8 cellular contexts compared by ENCODE assay signal in genomic region chr1:151512801-151513625, GRCh38. TPM values are rescaled to one million over a fixed set of nuclear protein-coding genes. Genes with fewer than 3 reads are reported as not detected.
DNase-seq lines count a peak whose midpoint lies in the region; ATAC-seq and TF ChIP-seq lines count a peak whose summit lies in the region.

No MANE protein-coding gene starts in this region.

- TF ChIP-seq CTCF in heart right ventricle (IDR thresholded peaks at IDR 0.05), result no peak
- TF ChIP-seq CTCF in GM20000 (IDR thresholded peaks at IDR 0.05; ENCODE audit: extremely low read depth, missing control alignments), result no peak

- H3K4me3 ChIP-seq in heart right ventricle, result no peak overlapping the region

- no peaks in the 10 kb centered on the region for H3K9me3 ChIP-seq in heart right ventricle

- peak; percentile 78 for DNase-seq in SIG-M5 treated with dmso at 0.1 percent for 504 hours (lab: John Stamatoyannopoulos, UW; ENCODE audit: unreplicated experiment)
- DNase-seq in SIG-M5 (lab: John Stamatoyannopoulos, UW), result no peak
- DNase-seq in SKM-1 treated with dmso at 0.1 percent for 144 hours (lab: John Stamatoyannopoulos, UW; ENCODE audit: unreplicated experiment), result peak; percentile 43
- DNase-seq in iPS-NIHi11 (ENCODE audit: low spot score), result peak; percentile 66
- DNase-seq in stimulated activated effector memory CD8-positive, alpha-beta T cell treated with anti-CD3 and anti-CD28 coated beads, Interleukin-12 subunit alpha, Interleukin-12 subunit beta, amount 100 ng/mL, for 72 hours (ENCODE audit: low spot score in 2 of 2), result no peak
- no peak for DNase-seq in heart right ventricle
- DNase-seq in GM20000 (ENCODE audit: low spot score), result no peak

- no peak overlapping the region for H3K27ac Mint-ChIP-seq in stimulated activated effector memory CD8-positive, alpha-beta T cell treated with anti-CD3 and anti-CD28 coated beads, Interleukin-12 subunit alpha, Interleukin-12 subunit beta, amount 100 ng/mL, for 72 hours

- H3K4me1 ChIP-seq in heart right ventricle, result peaks cover 8 to 26% (median 16%) of the 10 kb centered on the region in 9 donors

- no peaks in the 10 kb centered on the region for H3K36me3 ChIP-seq in heart right ventricle

- no peak overlapping the region for H3K27ac ChIP-seq in heart right ventricle

- no peaks in the 10 kb centered on the region for H3K9me3 Mint-ChIP-seq in stimulated activated effector memory CD8-positive, alpha-beta T cell treated with anti-CD3 and anti-CD28 coated beads, Interleukin-12 subunit alpha, Interleukin-12 subunit beta, amount 100 ng/mL, for 72 hours

- 62 to 66% methylated on average over 8 of the region's 8 CpGs for WGBS in heart right ventricle, 2 donors

- H3K4me3 Mint-ChIP-seq in stimulated activated effector memory CD8-positive, alpha-beta T cell treated with anti-CD3 and anti-CD28 coated beads, Interleukin-12 subunit alpha, Interleukin-12 subunit beta, amount 100 ng/mL, for 72 hours, result peak overlapping the region; percentile 74

- peaks cover 0 to 47% (median 32%) of the 10 kb centered on the region in 7 donors for H3K27me3 ChIP-seq in heart right ventricle

- ATAC-seq in stimulated activated effector memory CD8-positive, alpha-beta T cell treated with anti-CD3 and anti-CD28 coated beads, Interleukin-12 subunit alpha, Interleukin-12 subunit beta, amount 100 ng/mL, for 72 hours, result no peak
- ATAC-seq in heart right ventricle, result no peak
- ATAC-seq in GM18519 (IDR thresholded peaks at IDR 0.05; ENCODE audit: low FRiP score, unreplicated experiment), result no peak

- H3K4me1 Mint-ChIP-seq in stimulated activated effector memory CD8-positive, alpha-beta T cell treated with anti-CD3 and anti-CD28 coated beads, Interleukin-12 subunit alpha, Interleukin-12 subunit beta, amount 100 ng/mL, for 72 hours, result peaks cover 29% of the 10 kb centered on the region

- intact Hi-C loops in heart right ventricle (cut with DNase I), result no loop called here

- no peaks in the 10 kb centered on the region for H3K36me3 Mint-ChIP-seq in stimulated activated effector memory CD8-positive, alpha-beta T cell treated with anti-CD3 and anti-CD28 coated beads, Interleukin-12 subunit alpha, Interleukin-12 subunit beta, amount 100 ng/mL, for 72 hours

RNA-seq across cellular contexts. Expression of gene CGN, which starts 1.8 kb away (rescaled TPM):
- total RNA-seq in heart right ventricle, result under 1 TPM in 7 of 10 donors, not detected in 3; 0.13 to 0.73 (median 0.28) TPM
- polyA plus RNA-seq in heart right ventricle, result under 1 TPM; 0.07 to 0.15 TPM

RNA-seq across cellular contexts. Expression of gene TUFT1, which starts 27.1 kb away (rescaled TPM):
- total RNA-seq in heart right ventricle, result 10 to 100 TPM in 1 of 10 donors, 1 to 10 TPM in 9; 2.9 to 13.0 (median 5.5) TPM
- polyA plus RNA-seq in heart right ventricle, result 1 to 10 TPM; 2.6 to 2.7 TPM

RNA-seq across cellular contexts. Expression of gene POGZ, which starts 53.7 kb away (rescaled TPM):
- 10 to 100 TPM; 36.7 to 58.6 (median 48.9) TPM for total RNA-seq in heart right ventricle
- polyA plus RNA-seq in heart right ventricle, result 10 to 100 TPM in 1 of 2 donors, 1 to 10 TPM in 1; 8.2 to 34.7 TPM

Comparison
In these comparisons a context has a peak if more than half of its experiments do, and no peak if none do; other contexts are left out.
1. DNase-seq: peak in SIG-M5 treated with dmso at 0.1 percent for 504 hours (single experiment), SKM-1 treated with dmso at 0.1 percent for 144 hours (single experiment) and iPS-NIHi11 (single experiment); none in SIG-M5 (single experiment), stimulated activated effector memory CD8-positive, alpha-beta T cell treated with anti-CD3 and anti-CD28 coated beads, Interleukin-12 subunit alpha, Interleukin-12 subunit beta, amount 100 ng/mL, for 72 hours (0 of 2), heart right ventricle (0 of 2) and GM20000 (single experiment).